In the genomic region with DNA sequence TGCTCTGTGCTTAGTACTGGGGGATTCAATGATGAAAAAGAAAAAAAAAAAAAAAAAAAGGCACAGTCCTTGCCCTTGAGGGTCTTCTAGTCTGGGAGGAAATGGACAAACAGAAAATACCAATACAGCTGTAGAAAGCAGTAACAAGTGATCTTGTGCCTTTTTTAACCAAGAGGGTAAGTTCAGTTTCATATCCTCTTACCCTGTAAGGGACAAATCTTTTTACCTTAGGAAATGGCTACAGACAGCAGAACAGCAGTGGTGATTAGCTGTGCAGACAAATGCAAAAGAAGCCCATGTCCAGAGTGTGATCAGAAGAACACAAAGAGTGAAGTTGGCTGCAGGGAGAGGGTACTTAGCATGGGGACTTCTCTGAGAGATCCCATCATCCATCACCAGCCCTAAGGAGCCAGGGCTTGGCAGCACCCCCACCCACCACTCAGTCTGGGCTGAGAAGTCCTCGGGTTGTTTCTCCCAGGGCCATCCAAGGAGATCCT, we compare ENCODE assay signal across 12 cellular contexts.
DNase-seq lines count a peak whose midpoint lies in the region; ATAC-seq, FAIRE-seq and TF ChIP-seq lines count a peak whose summit lies in the region.
"Had no signal": no experiment of that assay in that cellular context is flagged by ENCODE, and none has a peak within 500 bp of the region (broad histone marks: within the 10 kb centered on the region; RNA-seq: fewer than 3 reads in every experiment).

No MANE protein-coding gene starts in this region.

- H3K36me3 ChIP-seq in effector memory CD4-positive, alpha-beta T cell (ENCODE audit: control insufficient read depth, insufficient read depth, low read length), result no peaks in the 10 kb centered on the region
- H3K36me3 ChIP-seq: brain microvascular endothelial cell, suprapubic skin had no signal

- H3K9me3 ChIP-seq in effector memory CD4-positive, alpha-beta T cell (ENCODE audit: control insufficient read depth, low read length), result no peaks in the 10 kb centered on the region
- H3K9me3 ChIP-seq: suprapubic skin had no signal

- no peak overlapping the region for H3K27ac ChIP-seq in effector memory CD4-positive, alpha-beta T cell (ENCODE audit: insufficient read depth, low read length, poor library complexity, severe bottlenecking)
- H3K27ac ChIP-seq: brain microvascular endothelial cell, suprapubic skin had no signal

- H3K4me1 Mint-ChIP-seq in stimulated activated effector memory CD8-positive, alpha-beta T cell treated with anti-CD3 and anti-CD28 coated beads, Interleukin-12 subunit alpha, Interleukin-12 subunit beta, amount 100 ng/mL, for 72 hours, result peaks cover 6% of the 10 kb centered on the region

- DNase-seq in GM12892 (ENCODE audit: insufficient read length), result no peak
- DNase-seq in stimulated activated effector memory CD8-positive, alpha-beta T cell treated with anti-CD3 and anti-CD28 coated beads, Interleukin-12 subunit alpha, Interleukin-12 subunit beta, amount 100 ng/mL, for 72 hours (ENCODE audit: low spot score in 2 of 2), result no peak
- DNase-seq in effector memory CD4-positive, alpha-beta T cell, result no peak
- DNase-seq in HT-29 (ENCODE audit: low spot score), result no peak
- DNase-seq: H9 had no signal

- ATAC-seq in GM21360 (IDR thresholded peaks at IDR 0.05; ENCODE audit: unreplicated experiment) (peak; percentile 69), HG03159 (IDR thresholded peaks at IDR 0.05; ENCODE audit: unreplicated experiment) (peak; percentile 52), esophagus mucosa (peak; percentile 4), GM18520 (IDR thresholded peaks at IDR 0.05; ENCODE audit: unreplicated experiment) (no peak)
- ATAC-seq in stimulated activated effector memory CD8-positive, alpha-beta T cell treated with anti-CD3 and anti-CD28 coated beads, Interleukin-12 subunit alpha, Interleukin-12 subunit beta, amount 100 ng/mL, for 72 hours, result no peak

- H3K9me3 Mint-ChIP-seq in stimulated activated effector memory CD8-positive, alpha-beta T cell treated with anti-CD3 and anti-CD28 coated beads, Interleukin-12 subunit alpha, Interleukin-12 subunit beta, amount 100 ng/mL, for 72 hours, result no peaks in the 10 kb centered on the region

- no peak overlapping the region for H3K4me3 ChIP-seq in effector memory CD4-positive, alpha-beta T cell (ENCODE audit: insufficient read depth, low read depth, low read length, poor library complexity, severe bottlenecking)
- H3K4me3 ChIP-seq: smooth muscle cell, suprapubic skin had no signal

- TF ChIP-seq POLR2A in GM12892 (IDR thresholded peaks at IDR 0.05; ENCODE audit: low read depth, low read length), result no peak

- H3K36me3 Mint-ChIP-seq in stimulated activated effector memory CD8-positive, alpha-beta T cell treated with anti-CD3 and anti-CD28 coated beads, Interleukin-12 subunit alpha, Interleukin-12 subunit beta, amount 100 ng/mL, for 72 hours, result no peaks in the 10 kb centered on the region

- peaks cover 4% of the 10 kb centered on the region for H3K4me1 ChIP-seq in effector memory CD4-positive, alpha-beta T cell (ENCODE audit: control insufficient read depth, insufficient read depth, low read length, poor library complexity, severe bottlenecking)
- H3K4me1 ChIP-seq: suprapubic skin had no signal

- peak; percentile 89 for FAIRE-seq in GM12892 (lab: Jason Lieb, UNC)

- H3K4me3 Mint-ChIP-seq in stimulated activated effector memory CD8-positive, alpha-beta T cell treated with anti-CD3 and anti-CD28 coated beads, Interleukin-12 subunit alpha, Interleukin-12 subunit beta, amount 100 ng/mL, for 72 hours, result no peak overlapping the region
- H3K4me3 Mint-ChIP-seq: H9 had no signal

- no peak overlapping the region for H3K27ac Mint-ChIP-seq in stimulated activated effector memory CD8-positive, alpha-beta T cell treated with anti-CD3 and anti-CD28 coated beads, Interleukin-12 subunit alpha, Interleukin-12 subunit beta, amount 100 ng/mL, for 72 hours

- no peaks in the 10 kb centered on the region for H3K27me3 ChIP-seq in effector memory CD4-positive, alpha-beta T cell (replicated peaks; ENCODE audit: control insufficient read depth, insufficient read depth, low read length, poor library complexity, severe bottlenecking)
- H3K27me3 ChIP-seq: brain microvascular endothelial cell, suprapubic skin had no signal

Comparison
In these comparisons a context has a peak if more than half of its experiments do, and no peak if none do; other contexts are left out.
1. ATAC-seq: peak in GM21360 (single experiment), HG03159 (single experiment) and esophagus mucosa (single experiment); none in GM18520 (single experiment) and stimulated activated effector memory CD8-positive, alpha-beta T cell treated with anti-CD3 and anti-CD28 coated beads, Interleukin-12 subunit alpha, Interleukin-12 subunit beta, amount 100 ng/mL, for 72 hours (single experiment).